In genomic region chr16:53183442-53183841, GRCh38 we compare ENCODE assay signal across 26 cellular contexts.
"Had no signal": no experiment of that assay in that cellular context is flagged by ENCODE, and none has a peak within 500 bp of the region (broad histone marks: within the 10 kb centered on the region; RNA-seq: fewer than 3 reads in every experiment).

No MANE protein-coding gene starts in this region.

- DNase-seq: activated B cell treated with CpG ODN at 0.5 μM for 24 hours; activated CD4-positive, alpha-beta T cell treated with anti-CD3 and anti-CD28 coated beads for 36 hours; activated CD4-positive, alpha-beta T cell treated with anti-CD3 and anti-CD28 coated beads, Interleukin-2, amount 50 U/mL, for 4 hours; activated CD8-positive, alpha-beta memory T cell treated with anti-CD3 and anti-CD28 coated beads, Interleukin-2, amount 50 U/mL, for 48 hours; activated naive CD4-positive, alpha-beta T cell; activated naive CD8-positive, alpha-beta T cell treated with anti-CD3 and anti-CD28 coated beads for 36 hours; activated T-cell treated with anti-CD3 and anti-CD28 coated beads, Interleukin-2, amount 50 U/mL, for 4 hours; amygdala; cerebellar nuclear complex; cortex of kidney; endodermal cell; heart right ventricle; mesendoderm; mucosa of descending colon; nucleus accumbens; stimulated activated CD4-positive, alpha-beta T cell treated with anti-CD3 and anti-CD28 coated beads, Interleukin-15, amount 100 ng/mL, for 24 hours; stimulated activated CD4-positive, alpha-beta T cell treated with anti-CD3 and anti-CD28 coated beads, Interleukin-2, amount 100 ng/mL, for 48 hours; stimulated activated naive CD4-positive, alpha-beta T cell treated with Interleukin-2 at 50 U/mL for 16 hours; T1000 had no signal

- H3K27me3 ChIP-seq: heart right ventricle had no signal

- H3K4me1 Mint-ChIP-seq: activated CD4-positive, alpha-beta T cell treated with anti-CD3 and anti-CD28 coated beads for 36 hours; activated naive CD8-positive, alpha-beta T cell treated with anti-CD3 and anti-CD28 coated beads for 36 hours; endodermal cell had no signal

- H3K27ac Mint-ChIP-seq: activated B cell treated with CpG ODN at 0.5 μM for 24 hours; activated CD4-positive, alpha-beta T cell treated with anti-CD3 and anti-CD28 coated beads for 36 hours; activated naive CD8-positive, alpha-beta T cell treated with anti-CD3 and anti-CD28 coated beads for 36 hours; activated T-helper 2 cell treated with anti-CD3 and anti-CD28 coated beads, Interferon-gamma antibody, Interleukin-2, Interleukin-4, amounts not matched to agents 10 μg/mL and 5 μg/mL and 100 μg/mL, durations not matched to agents 14 hours and 24 hours and 36 hours; endodermal cell; T-helper 1 cell treated with Interleukin-12 subunit alpha and Interleukin-12 subunit beta and Interleukin-4 antibody, amounts not matched to agents 30 μg/mL and 1 μg/mL, for 36 hours; type B pancreatic cell had no signal

- H3K27ac ChIP-seq: epithelial cell of prostate, heart right ventricle, thoracic aorta had no signal

- ATAC-seq: activated CD4-positive, alpha-beta T cell treated with anti-CD3 and anti-CD28 coated beads for 36 hours; activated T-cell treated with anti-CD3 and anti-CD28 coated beads, Interleukin-2, amount 50 U/mL, for 4 hours; heart right ventricle; mucosa of descending colon; sciatic nerve had no signal

- H3K4me2 ChIP-seq: smooth muscle cell had no signal

- H3K4me1 ChIP-seq: heart right ventricle had no signal

- H3K4me3 Mint-ChIP-seq: activated B cell treated with CpG ODN at 0.5 μM for 24 hours; activated CD4-positive, alpha-beta T cell treated with anti-CD3 and anti-CD28 coated beads for 36 hours; activated naive CD8-positive, alpha-beta T cell treated with anti-CD3 and anti-CD28 coated beads for 36 hours; activated T-cell treated with anti-CD3 and anti-CD28 coated beads, Interleukin-2, amount 50 U/mL, for 4 hours; endodermal cell; T-helper 1 cell treated with Interleukin-12 subunit alpha and Interleukin-12 subunit beta and Interleukin-4 antibody, amounts not matched to agents 30 μg/mL and 1 μg/mL, for 36 hours; type B pancreatic cell had no signal

- H3K9me3 ChIP-seq: thoracic aorta had no signal

- H3K4me3 ChIP-seq: heart right ventricle, mucosa of descending colon, smooth muscle cell, thoracic aorta had no signal

- H3K27me3 Mint-ChIP-seq: activated B cell treated with CpG ODN at 0.5 μM for 24 hours; activated CD4-positive, alpha-beta T cell treated with anti-CD3 and anti-CD28 coated beads for 36 hours; activated naive CD8-positive, alpha-beta T cell treated with anti-CD3 and anti-CD28 coated beads for 36 hours; type B pancreatic cell had no signal
